ENCODE assay signal across 2 cellular contexts in genomic region chr4:57091657-57092162, GRCh38.
TF ChIP-seq lines count a peak whose summit lies in the region.

No MANE protein-coding gene starts in this region.

TF ChIP-seq in GM23338, 12 proteins besides CTCF, POLR2A, EP300 and RAD21:
- TF ChIP-seq STAT1 (IDR thresholded peaks at IDR 0.05; ENCODE audit: unreplicated experiment), result no peak
- TF ChIP-seq POLR2AphosphoS5 (IDR thresholded peaks at IDR 0.05; ENCODE audit: low read depth), result no peak
- TF ChIP-seq NANOG (IDR thresholded peaks at IDR 0.05; ENCODE audit: borderline replicate concordance), result no peak
- no peak for TF ChIP-seq ETS1 (IDR thresholded peaks at IDR 0.05)
- no peak for TF ChIP-seq ZNF462 (CRISPR knock-in tag; IDR thresholded peaks at IDR 0.05)
- no peak for TF ChIP-seq JUNB (IDR thresholded peaks at IDR 0.05; ENCODE audit: unreplicated experiment)
- no peak for TF ChIP-seq ZNF114 (CRISPR knock-in tag; IDR thresholded peaks at IDR 0.05)
- no peak for TF ChIP-seq ZNF331 (CRISPR knock-in tag; IDR thresholded peaks at IDR 0.05; ENCODE audit: low read depth)
- TF ChIP-seq EZH2 (IDR thresholded peaks at IDR 0.05; ENCODE audit: low read depth, unreplicated experiment), result no peak
- TF ChIP-seq EZH2phosphoT487 (IDR thresholded peaks at IDR 0.05; ENCODE audit: unreplicated experiment), result no peak
- TF ChIP-seq REST (IDR thresholded peaks at IDR 0.05; ENCODE audit: unreplicated experiment), result no peak
- TF ChIP-seq CREB1 (CRISPR knock-in tag; IDR thresholded peaks at IDR 0.05; ENCODE audit: low read depth), result no peak

TF ChIP-seq in IMR-90, 13 proteins besides CTCF, POLR2A, EP300 and RAD21:
- TF ChIP-seq RCOR1 (IDR thresholded peaks at IDR 0.05; ENCODE audit: insufficient replicate concordance, low read length) (no peak), MAZ (IDR thresholded peaks at IDR 0.05; ENCODE audit: borderline replicate concordance, low read depth, low read length) (no peak), SMC3 (IDR thresholded peaks at IDR 0.05; ENCODE audit: low read depth, low read length) (no peak), NFE2L2 (IDR thresholded peaks at IDR 0.05; ENCODE audit: low read depth, low read length) (no peak)
